1 cellular context compared by ENCODE assay signal in genomic region chr5:132059043-132059695, GRCh38.
TF ChIP-seq lines count a peak whose summit lies in the region.

No MANE protein-coding gene starts in this region.

TF ChIP-seq in K562, 482 proteins besides CTCF, POLR2A, EP300 and RAD21:
- TF ChIP-seq EGR1 (conservative IDR thresholded peaks at IDR 0.05) (no peak), TBP (optimal IDR thresholded peaks at IDR 0.05; ENCODE audit: low read depth, low read length) (no peak), MAFG (tag; conservative IDR thresholded peaks at IDR 0.05) (peak; percentile 74), TGIF2 (CRISPR knock-in tag; IDR thresholded peaks at IDR 0.05) (no peak), MAFK (IDR thresholded peaks at IDR 0.05; ENCODE audit: low read length) (peak; percentile 64), MEF2D (tag; conservative IDR thresholded peaks at IDR 0.05; ENCODE audit: low read depth) (no peak), CBX1 (IDR thresholded peaks at IDR 0.05; ENCODE audit: low read depth) (no peak), ZNF316 (IDR thresholded peaks at IDR 0.05) (peak; percentile 93), STAT5A (IDR thresholded peaks at IDR 0.05; ENCODE audit: borderline replicate concordance, low read length) (no peak), NR0B1 (IDR thresholded peaks at IDR 0.05; ENCODE audit: partially characterized antibody) (no peak), ZNF79 (CRISPR knock-in tag; IDR thresholded peaks at IDR 0.05; ENCODE audit: low read depth) (no peak), BRF2 (IDR thresholded peaks at IDR 0.05; ENCODE audit: borderline replicate concordance, insufficient read depth, insufficient read length) (no peak), KAT8 (IDR thresholded peaks at IDR 0.05; ENCODE audit: low read depth) (no peak), MAFF (IDR thresholded peaks at IDR 0.05; ENCODE audit: low read length) (peak; percentile 65), C11orf30 (IDR thresholded peaks at IDR 0.05; ENCODE audit: low read depth) (peak; percentile 88)
